8 cellular contexts compared by ENCODE assay signal in the genomic region with DNA sequence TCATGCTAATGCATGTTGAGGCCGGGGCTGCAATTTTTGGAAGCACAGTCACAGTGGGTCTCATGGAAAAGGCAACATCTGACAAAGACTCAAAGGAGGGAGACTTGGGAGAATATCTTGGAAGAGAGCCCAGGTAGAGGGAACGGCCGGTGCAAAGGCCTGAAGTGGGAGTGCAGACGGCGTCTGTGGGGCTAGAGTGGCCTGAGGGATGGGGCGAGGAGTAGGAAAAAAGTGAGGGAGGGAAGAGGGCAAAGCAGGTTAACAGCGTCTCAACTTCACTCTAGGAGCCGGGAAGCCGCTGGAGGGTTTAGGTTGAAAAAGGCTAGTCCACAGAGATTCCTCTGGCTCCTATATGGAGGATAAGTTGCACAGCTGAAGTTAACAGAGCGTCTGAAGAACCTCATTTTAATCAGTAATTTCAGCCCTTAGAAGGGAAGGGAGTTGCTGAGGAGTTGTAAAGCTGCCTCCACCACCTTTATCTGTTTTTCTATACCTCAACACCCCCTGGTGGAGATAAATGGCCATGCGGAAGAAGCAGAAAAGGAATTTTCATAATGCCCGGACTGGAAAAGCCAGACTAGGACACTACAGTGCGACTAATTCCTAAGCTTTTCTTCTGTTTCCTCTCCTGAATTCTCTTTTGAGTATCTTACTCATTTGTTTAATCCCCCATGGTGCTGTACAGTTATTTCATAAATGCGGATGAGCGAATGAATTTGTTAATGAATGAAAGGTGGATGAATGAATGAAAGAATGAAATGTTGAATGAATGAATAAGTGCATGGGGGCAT.
DNase-seq lines count a peak whose midpoint lies in the region; ATAC-seq and TF ChIP-seq lines count a peak whose summit lies in the region.

No MANE protein-coding gene starts in this region.

- ATAC-seq in heart left ventricle: peak; percentile 33 to 62 (median 51)
- no peak for ATAC-seq in HG03565 (IDR thresholded peaks at IDR 0.05; ENCODE audit: unreplicated experiment)

- H3K27me3 ChIP-seq in adipocyte (replicated peaks; ENCODE audit: control insufficient read depth, insufficient read depth, low read length) (no peaks in the 10 kb centered on the region), heart left ventricle (peaks cover 0 to 13% (median 0%) of the 10 kb centered on the region in 9 donors), prostate gland (replicated peaks; ENCODE audit: insufficient read depth) (no peaks in the 10 kb centered on the region)

- DNase-seq in COLO668 (lab: John Stamatoyannopoulos, UW; ENCODE audit: unreplicated experiment): peak; percentile 38
- DNase-seq in GM19238 (ENCODE audit: insufficient read length, low spot score): peak; percentile 32
- peak; percentile 41 for DNase-seq in OCI-M2 (lab: John Stamatoyannopoulos, UW; ENCODE audit: unreplicated experiment)
- peak; percentile 92 for DNase-seq in adipocyte (ENCODE audit: low read depth)
- peak in 1 of 5 donors; percentile 25 for DNase-seq in heart left ventricle
- DNase-seq in prostate gland (ENCODE audit: low spot score): peak; percentile 55

- TF ChIP-seq CTCF in heart left ventricle (IDR thresholded peaks at IDR 0.05) (peak; percentile 66 to 84 (median 76)), prostate gland (IDR thresholded peaks at IDR 0.05) (peak; percentile 55 to 87 (median 83))

- no peaks in the 10 kb centered on the region for H3K9me3 ChIP-seq in adipocyte (ENCODE audit: control insufficient read depth, low read length)
- H3K9me3 ChIP-seq in heart left ventricle: no peaks in the 10 kb centered on the region
- H3K9me3 ChIP-seq in prostate gland: no peaks in the 10 kb centered on the region

- intact Hi-C loops in heart left ventricle (cut with DNase I) (loop anchor here in 9 of 10 donors (1.0 to 10.0 kb wide), 10 partner anchors 184 to 804 kb away; no protein-coding TSS in a partner anchor), prostate gland (cut with DNase I) (loop anchor here (5.0 to 10.0 kb wide), 2 partner anchors 206 to 804 kb away; no protein-coding TSS in a partner anchor)

- H3K4me1 ChIP-seq in adipocyte (ENCODE audit: control insufficient read depth, insufficient read depth, low read length) (peaks cover 9% of the 10 kb centered on the region), heart left ventricle (peaks cover 0 to 8% (median 0%) of the 10 kb centered on the region in 12 donors), prostate gland (replicated peaks) (no peaks in the 10 kb centered on the region)

- no peak for TF ChIP-seq EP300 in Ishikawa (IDR thresholded peaks at IDR 0.05; ENCODE audit: borderline replicate concordance)

- H3K27ac ChIP-seq in heart left ventricle (no peak overlapping the region), prostate gland (no peak overlapping the region)

- no peak overlapping the region for H3K4me3 ChIP-seq in adipocyte (ENCODE audit: low read length)
- no peak overlapping the region for H3K4me3 ChIP-seq in heart left ventricle
- H3K4me3 ChIP-seq in prostate gland: no peak overlapping the region

- 18 to 23% (median 21%) methylated on average over 15 of the region's 15 CpGs for WGBS in heart left ventricle, 4 donors
- 22% methylated on average over 15 of the region's 15 CpGs for WGBS in prostate gland

- no peaks in the 10 kb centered on the region for H3K36me3 ChIP-seq in adipocyte (ENCODE audit: control insufficient read depth, insufficient read depth, low read length, severe bottlenecking)
- no peaks in the 10 kb centered on the region for H3K36me3 ChIP-seq in heart left ventricle
- no peaks in the 10 kb centered on the region for H3K36me3 ChIP-seq in prostate gland

- no peak for TF ChIP-seq POLR2A in heart left ventricle (IDR thresholded peaks at IDR 0.05)
- no peak for TF ChIP-seq POLR2A in prostate gland (IDR thresholded peaks at IDR 0.05)

- H3K9ac ChIP-seq in adipocyte (ENCODE audit: low read length): peak overlapping the region; percentile 47

- peak; percentile 95 for TF ChIP-seq RAD21 in Ishikawa (IDR thresholded peaks at IDR 0.05; ENCODE audit: low read depth)

TF ChIP-seq in Ishikawa, 13 proteins besides CTCF, POLR2A, EP300 and RAD21:
- TF ChIP-seq TCF12 (IDR thresholded peaks at IDR 0.05; ENCODE audit: low read depth) (no peak), EGR1 (IDR thresholded peaks at IDR 0.05) (no peak), CEBPB (IDR thresholded peaks at IDR 0.05) (no peak), TEAD4 (IDR thresholded peaks at IDR 0.05) (no peak), TAF1 (IDR thresholded peaks at IDR 0.05; ENCODE audit: low read depth) (no peak)
- TF ChIP-seq, protein P1, sequence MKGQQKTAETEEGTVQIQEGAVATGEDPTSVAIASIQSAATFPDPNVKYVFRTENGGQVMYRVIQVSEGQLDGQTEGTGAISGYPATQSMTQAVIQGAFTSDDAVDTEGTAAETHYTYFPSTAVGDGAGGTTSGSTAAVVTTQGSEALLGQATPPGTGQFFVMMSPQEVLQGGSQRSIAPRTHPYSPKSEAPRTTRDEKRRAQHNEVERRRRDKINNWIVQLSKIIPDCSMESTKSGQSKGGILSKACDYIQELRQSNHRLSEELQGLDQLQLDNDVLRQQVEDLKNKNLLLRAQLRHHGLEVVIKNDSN (IDR thresholded peaks at IDR 0.05): no peak
